11 cellular contexts compared by ENCODE assay signal in genomic region chr3:177905173-177905894, GRCh38.
DNase-seq lines count a peak whose midpoint lies in the region; ATAC-seq and TF ChIP-seq lines count a peak whose summit lies in the region.
"Had no signal": no experiment of that assay in that cellular context is flagged by ENCODE, and none has a peak within 500 bp of the region (broad histone marks: within the 10 kb centered on the region; RNA-seq: fewer than 3 reads in every experiment).

No MANE protein-coding gene starts in this region.

- no peak for TF ChIP-seq POLR2A in esophagus squamous epithelium (IDR thresholded peaks at IDR 0.05)

- peaks cover 0 to 2% (median under 1%) of the 10 kb centered on the region in 3 donors for H3K9me3 ChIP-seq in esophagus squamous epithelium

- no peak for TF ChIP-seq CTCF in esophagus squamous epithelium (IDR thresholded peaks at IDR 0.05)

- no peak overlapping the region for H3K4me3 ChIP-seq in esophagus squamous epithelium

- H3K36me3 ChIP-seq in esophagus squamous epithelium: no peaks in the 10 kb centered on the region

- peaks cover 0 to 27% (median 12%) of the 10 kb centered on the region in 3 donors for H3K4me1 ChIP-seq in esophagus squamous epithelium

- intact Hi-C loops in Right ventricle myocardium inferior (cut with DNase I): no loop called here
- intact Hi-C loops in cardiac septum (cut with DNase I): no loop called here
- intact Hi-C loops in esophagus squamous epithelium (cut with DNase I): no loop called here

- peak; percentile 44 for ATAC-seq in Right ventricle myocardium inferior
- no peak for ATAC-seq in HG02938 (IDR thresholded peaks at IDR 0.05; ENCODE audit: unreplicated experiment)
- ATAC-seq: esophagus mucosa had no signal

- peak overlapping the region; percentile 1 to 74 (median 34) for H3K27ac ChIP-seq in esophagus squamous epithelium

- no peaks in the 10 kb centered on the region for H3K27me3 ChIP-seq in esophagus squamous epithelium

- no peak for DNase-seq in Right ventricle myocardium inferior (ENCODE audit: missing footprints)
- DNase-seq in cardiac septum (ENCODE audit: low spot score): no peak
- no peak for DNase-seq in esophagus squamous epithelium (lab: John Stamatoyannopoulos, UW)
- DNase-seq in myocyte (ENCODE audit: low read depth): peak; percentile 89
- no peak for DNase-seq in NCI-H2107 treated with DMSO at 0.1 percent for 48 hours (lab: John Stamatoyannopoulos, UW; ENCODE audit: unreplicated experiment)
- DNase-seq in activated CD4-positive, alpha-beta T cell treated with anti-CD3 and anti-CD28 coated beads, Interleukin-2, amount 50 U/mL, for 48 hours: no peak
- DNase-seq in NCI-H2081 treated with DMSO at 0.1 percent for 48 hours (lab: John Stamatoyannopoulos, UW): no peak
- DNase-seq: 8988T; activated CD8-positive, alpha-beta memory T cell treated with anti-CD3 and anti-CD28 coated beads for 24 hours had no signal

- 40 to 41% methylated on average over 3 of the region's 3 CpGs for WGBS in esophagus squamous epithelium, 2 donors
